In the genomic region with DNA sequence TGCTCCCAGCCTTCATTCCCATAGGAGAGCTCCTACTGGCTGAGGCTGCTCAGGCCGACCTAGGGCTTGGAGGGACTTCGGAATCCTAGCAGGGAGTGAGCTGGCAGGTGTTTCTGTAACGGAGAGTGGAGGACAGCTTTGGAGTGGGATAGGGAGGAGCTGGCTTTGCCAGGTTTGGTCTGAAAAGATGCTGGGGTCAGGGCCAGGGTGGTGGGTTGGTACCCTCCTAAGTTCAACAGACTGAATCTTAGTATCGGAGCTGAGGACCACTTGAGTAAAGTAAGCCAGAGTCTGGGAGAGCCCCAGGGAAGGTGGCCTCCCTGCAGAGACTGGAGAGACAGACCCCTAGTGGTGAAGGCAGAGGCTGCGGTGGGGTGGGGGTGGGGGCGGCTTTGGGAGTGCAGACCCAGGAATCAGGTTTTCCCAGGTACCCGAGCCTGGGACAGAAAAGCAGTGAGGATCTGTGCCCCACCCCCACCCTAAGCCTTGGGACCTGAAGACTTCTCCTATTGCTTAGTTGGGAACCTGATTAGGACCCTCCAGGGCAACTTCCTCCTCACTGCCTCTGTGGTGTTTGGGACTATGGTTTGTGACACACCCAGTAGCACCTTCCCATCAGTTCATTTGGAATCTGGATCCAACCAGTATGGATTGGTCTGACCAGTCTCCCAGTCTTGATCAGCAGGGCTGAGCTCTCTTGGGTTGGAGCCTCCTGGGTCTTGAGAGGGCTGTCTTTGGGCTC, we compare ENCODE assay signal across 1 cellular context.
TF ChIP-seq lines count a peak whose summit lies in the region.

No MANE protein-coding gene starts in this region.

TF ChIP-seq in H1, 55 proteins besides CTCF, POLR2A, EP300 and RAD21:
- peak; percentile 61 for TF ChIP-seq CTBP2 (IDR thresholded peaks at IDR 0.05; ENCODE audit: borderline replicate concordance, insufficient read depth, insufficient read length, low read length)
- no peak for TF ChIP-seq USF2 (IDR thresholded peaks at IDR 0.05; ENCODE audit: low read length)
